Comparison of ENCODE assay signal across 8 cellular contexts in the genomic region with DNA sequence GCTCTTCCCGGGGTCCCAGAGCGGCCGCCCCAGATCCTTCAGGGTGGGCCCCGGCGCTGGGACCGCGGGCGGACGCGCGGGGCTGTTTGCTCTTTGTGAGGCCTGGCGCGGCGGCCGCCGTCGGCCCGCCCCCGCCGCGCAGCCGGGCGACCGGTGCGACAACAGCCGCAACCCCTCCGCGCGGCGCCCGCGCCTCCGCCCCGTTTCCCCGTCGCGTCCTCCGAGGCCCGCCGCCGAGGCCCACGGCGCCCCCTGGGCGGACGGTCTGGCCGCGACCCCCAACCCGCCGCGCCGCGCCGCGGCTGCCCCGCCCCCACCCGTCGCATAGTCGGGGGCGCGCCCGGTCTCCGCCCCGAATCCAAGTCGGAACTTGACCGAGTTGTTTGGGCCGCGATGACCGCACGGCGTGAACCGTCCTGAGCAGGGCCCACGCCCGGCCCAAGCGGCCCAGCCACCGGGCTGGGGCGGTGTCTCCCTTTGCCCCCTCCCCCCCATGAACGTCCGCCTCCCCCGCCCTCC. TPM values are rescaled to one million over a fixed set of nuclear protein-coding genes. Genes with fewer than 3 reads are reported as not detected.
DNase-seq lines count a peak whose midpoint lies in the region; FAIRE-seq and TF ChIP-seq lines count a peak whose summit lies in the region.

No MANE protein-coding gene starts in this region.

- peaks cover 30% of the 10 kb centered on the region for H3K4me1 ChIP-seq in ES-I3 (ENCODE audit: insufficient read depth, low read length)

- H3K9me3 ChIP-seq in ES-I3 (ENCODE audit: control insufficient read depth, insufficient read depth, low read length) = no peaks in the 10 kb centered on the region

- no peak for TF ChIP-seq POLR2A in GM12892 (IDR thresholded peaks at IDR 0.05; ENCODE audit: low read depth, low read length)

- no peaks in the 10 kb centered on the region for H3K9me3 Mint-ChIP-seq in HFFc6
- H3K9me3 Mint-ChIP-seq in T-helper 2 cell treated with Interferon-gamma antibody and Interleukin-4, amounts not matched to agents 5 μg/mL and 100 μg/mL, for 36 hours = no peaks in the 10 kb centered on the region
- no peaks in the 10 kb centered on the region for H3K9me3 Mint-ChIP-seq in endothelial cell (ENCODE audit: unreplicated experiment)
- H3K9me3 Mint-ChIP-seq in nephron progenitor cell = no peaks in the 10 kb centered on the region

- 0 out of 2 replicates have a peak, but pooled peaks cover 5% of the 10 kb centered on the region for H3K36me3 ChIP-seq in ES-I3 (ENCODE audit: insufficient read depth, low read length)

- peak overlapping the region; percentile 58 for H3K9ac ChIP-seq in ES-I3 (ENCODE audit: low read depth, low read length)

- peaks cover 17% of the 10 kb centered on the region for H3K36me3 Mint-ChIP-seq in HFFc6 (ENCODE audit: low read depth)
- peaks cover 7% of the 10 kb centered on the region for H3K36me3 Mint-ChIP-seq in T-helper 2 cell treated with Interferon-gamma antibody and Interleukin-4, amounts not matched to agents 5 μg/mL and 100 μg/mL, for 36 hours (ENCODE audit: low read depth)
- H3K36me3 Mint-ChIP-seq in endothelial cell (ENCODE audit: low read depth, unreplicated experiment) = peaks cover 8% of the 10 kb centered on the region
- H3K36me3 Mint-ChIP-seq in nephron progenitor cell (ENCODE audit: low read depth) = peaks cover 7% of the 10 kb centered on the region

- peaks cover 7% of the 10 kb centered on the region; the same call in 1 of the 2 replicates for H3K27me3 Mint-ChIP-seq in HFFc6 (ENCODE audit: insufficient read depth)
- no peaks in the 10 kb centered on the region for H3K27me3 Mint-ChIP-seq in T-helper 2 cell treated with Interferon-gamma antibody and Interleukin-4, amounts not matched to agents 5 μg/mL and 100 μg/mL, for 36 hours (ENCODE audit: low read depth)
- H3K27me3 Mint-ChIP-seq in endothelial cell (ENCODE audit: unreplicated experiment) = peaks cover 13% of the 10 kb centered on the region
- H3K27me3 Mint-ChIP-seq in nephron progenitor cell (ENCODE audit: low read depth, poor library complexity) = peaks cover 26% of the 10 kb centered on the region

- DNase-seq in HFFc6 (no peak), endothelial cell (ENCODE audit: low spot score) (peak; percentile 47), nephron progenitor cell (peak; percentile 58), NCI-H774 (lab: John Stamatoyannopoulos, UW) (no peak), DMS79 treated with DMSO at 0.1 percent for 48 hours (lab: John Stamatoyannopoulos, UW) (no peak), GM12892 (ENCODE audit: insufficient read length) (no peak)
- no peak for DNase-seq in T-helper 2 cell treated with Interferon-gamma antibody and Interleukin-4, amounts not matched to agents 5 μg/mL and 100 μg/mL, for 36 hours (ENCODE audit: low spot score)

- H3K4me1 Mint-ChIP-seq in HFFc6 (ENCODE audit: low read depth) = peaks cover 51% of the 10 kb centered on the region
- peaks cover 36% of the 10 kb centered on the region for H3K4me1 Mint-ChIP-seq in T-helper 2 cell treated with Interferon-gamma antibody and Interleukin-4, amounts not matched to agents 5 μg/mL and 100 μg/mL, for 36 hours (ENCODE audit: low read depth)
- H3K4me1 Mint-ChIP-seq in endothelial cell (ENCODE audit: unreplicated experiment) = peaks cover 37% of the 10 kb centered on the region
- H3K4me1 Mint-ChIP-seq in nephron progenitor cell = peaks cover 40% of the 10 kb centered on the region

- no peak for FAIRE-seq in GM12892 (lab: Jason Lieb, UNC)

- TF ChIP-seq CTCF in HFFc6 (IDR thresholded peaks at IDR 0.05) (no peak), endothelial cell (IDR thresholded peaks at IDR 0.05; ENCODE audit: unreplicated experiment) (no peak), nephron progenitor cell (IDR thresholded peaks at IDR 0.05) (no peak)

- H3K4me3 Mint-ChIP-seq in HFFc6 (peak overlapping the region; percentile 86), endothelial cell (ENCODE audit: unreplicated experiment) (no peak overlapping the region), nephron progenitor cell (peak overlapping the region; percentile 90)
- H3K4me3 Mint-ChIP-seq in T-helper 2 cell treated with Interferon-gamma antibody and Interleukin-4, amounts not matched to agents 5 μg/mL and 100 μg/mL, for 36 hours = peak overlapping the region; percentile 76

- H3K27ac Mint-ChIP-seq in HFFc6 (peak overlapping the region; percentile 78; the same call in 1 of the 2 replicates), endothelial cell (ENCODE audit: unreplicated experiment) (no peak overlapping the region), nephron progenitor cell (no peak overlapping the region)
- H3K27ac Mint-ChIP-seq in T-helper 2 cell treated with Interferon-gamma antibody and Interleukin-4, amounts not matched to agents 5 μg/mL and 100 μg/mL, for 36 hours = no peak overlapping the region

RNA-seq across cellular contexts. Expression of gene YPEL5, which starts 0.4 kb away (rescaled TPM):
- total RNA-seq in HFFc6 (2021; fragmentation: NEBNext Ultra II Directional; extraction: Animal tissue kit (Norgen Biotek cat#: 25700)) = 100 to 1,000 TPM in 1 of 6 experiments, 10 to 100 TPM in 5; 81.8 to 110 (median 88.4) TPM
- 120 TPM for total RNA-seq in endothelial cell (ENCODE audit: unreplicated experiment)
- 22.3 TPM for polyA plus RNA-seq in GM12892 (2012; ENCODE audit: missing spikeins)

Comparison
In these comparisons a context has a peak if more than half of its experiments do, and no peak if none do; other contexts are left out.
1. DNase-seq: peak in endothelial cell (single experiment) and nephron progenitor cell (single experiment); none in HFFc6 (single experiment), T-helper 2 cell treated with Interferon-gamma antibody and Interleukin-4, amounts not matched to agents 5 μg/mL and 100 μg/mL, for 36 hours (single experiment), NCI-H774 (single experiment), DMS79 treated with DMSO at 0.1 percent for 48 hours (single experiment) and GM12892 (single experiment).